ENCODE assay signal across 10 cellular contexts in the genomic region with DNA sequence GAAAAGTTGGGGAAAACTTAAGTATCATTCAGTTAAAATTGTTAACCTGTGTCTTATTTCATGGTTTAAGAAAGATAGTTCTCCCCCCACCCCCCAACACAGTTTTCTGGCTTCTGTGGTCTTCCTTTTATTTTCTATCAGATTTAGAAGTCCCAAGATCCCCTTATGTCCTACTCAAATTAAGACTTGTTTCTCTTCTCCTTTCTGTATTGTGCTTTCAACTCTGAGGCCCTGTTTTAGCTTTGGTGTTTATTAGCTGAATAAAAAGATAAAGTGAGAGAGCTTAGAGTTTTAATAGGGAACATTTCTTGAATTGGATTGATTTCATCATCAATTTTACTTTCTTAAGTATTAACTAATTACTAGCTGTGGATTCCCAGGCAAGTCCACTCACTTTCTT.
A peak's percentile ranks its signal among the peaks of the same experiment; 100 is the strongest.
DNase-seq lines count a peak whose midpoint lies in the region; ATAC-seq and TF ChIP-seq lines count a peak whose summit lies in the region.
"Had no signal": no experiment of that assay in that cellular context is flagged by ENCODE, and none has a peak within 500 bp of the region (broad histone marks: within the 10 kb centered on the region; RNA-seq: fewer than 3 reads in every experiment).

No MANE protein-coding gene starts in this region.

- H3K36me3 ChIP-seq in RWPE2 (ENCODE audit: low read depth), result peaks cover 3% of the 10 kb centered on the region; the same call in 1 of the 2 replicates

- H3K9me3 Mint-ChIP-seq in HFFc6, result peaks cover 7% of the 10 kb centered on the region

- no peak overlapping the region for H3K4me3 Mint-ChIP-seq in HFFc6
- H3K4me3 Mint-ChIP-seq: activated naive CD4-positive, alpha-beta T cell treated with anti-CD3 and anti-CD28 coated beads, Interleukin-2, amount 10 ng/mL, durations not matched to agents 7 days and 5 days had no signal

- H3K9me3 ChIP-seq in RWPE2 (ENCODE audit: severe bottlenecking), result no peaks in the 10 kb centered on the region

- H3K4me1 ChIP-seq in RWPE2 (ENCODE audit: insufficient read depth, poor library complexity, severe bottlenecking), result peaks cover 26% of the 10 kb centered on the region

- peak; percentile 38 for ATAC-seq in HG02798 (IDR thresholded peaks at IDR 0.05; ENCODE audit: poor library complexity, unreplicated experiment)
- ATAC-seq in RWPE2 (ENCODE audit: low read depth), result no peak

- no peak for TF ChIP-seq CTCF in RWPE2 (IDR thresholded peaks at IDR 0.05; ENCODE audit: poor library complexity, severe bottlenecking)
- TF ChIP-seq CTCF in GM20000 (IDR thresholded peaks at IDR 0.05; ENCODE audit: extremely low read depth, missing control alignments), result no peak
- no peak for TF ChIP-seq CTCF in HFFc6 (IDR thresholded peaks at IDR 0.05)

- no peaks in the 10 kb centered on the region for H3K27me3 ChIP-seq in RWPE2 (ENCODE audit: insufficient read depth, poor library complexity, severe bottlenecking)

- H3K4me3 ChIP-seq in RWPE2 (ENCODE audit: severe bottlenecking), result no peak overlapping the region

- H3K27ac Mint-ChIP-seq in HFFc6, result no peak overlapping the region
- H3K27ac Mint-ChIP-seq: activated naive CD4-positive, alpha-beta T cell treated with anti-CD3 and anti-CD28 coated beads, Interleukin-2, amount 10 ng/mL, durations not matched to agents 7 days and 5 days had no signal

- no peaks in the 10 kb centered on the region; the same call in 1 of the 2 replicates for H3K27me3 Mint-ChIP-seq in HFFc6 (ENCODE audit: insufficient read depth)
- H3K27me3 Mint-ChIP-seq: activated naive CD4-positive, alpha-beta T cell treated with anti-CD3 and anti-CD28 coated beads, Interleukin-2, amount 10 ng/mL, durations not matched to agents 7 days and 5 days had no signal

- DNase-seq in NOMO-1 treated with DMSO at 0.1 percent for 48 hours (lab: John Stamatoyannopoulos, UW; ENCODE audit: unreplicated experiment), result peak; percentile 19
- no peak for DNase-seq in NOMO-1 treated with dmso at 0.1 percent for 144 hours (lab: John Stamatoyannopoulos, UW; ENCODE audit: unreplicated experiment)
- DNase-seq in RWPE2 (ENCODE audit: low spot score), result no peak
- DNase-seq in pons (ENCODE audit: low spot score), result peak; percentile 27
- DNase-seq in GM20000 (ENCODE audit: low spot score), result no peak
- DNase-seq in COLO829 (ENCODE audit: low spot score), result no peak
- DNase-seq in HFFc6, result no peak

- H3K27ac ChIP-seq in RWPE2 (ENCODE audit: poor library complexity, severe bottlenecking), result peak overlapping the region; percentile 45
- H3K27ac ChIP-seq: 22Rv1 had no signal

- H3K36me3 Mint-ChIP-seq in HFFc6 (ENCODE audit: low read depth), result peaks cover 11% of the 10 kb centered on the region

- peaks cover 27% of the 10 kb centered on the region for H3K4me1 Mint-ChIP-seq in HFFc6 (ENCODE audit: low read depth)

Comparison
In these comparisons a context has a peak if more than half of its experiments do, and no peak if none do; other contexts are left out.
1. DNase-seq: peak in NOMO-1 treated with DMSO at 0.1 percent for 48 hours (single experiment) and pons (single experiment); none in NOMO-1 treated with dmso at 0.1 percent for 144 hours (single experiment), RWPE2 (single experiment), GM20000 (single experiment), COLO829 (single experiment) and HFFc6 (single experiment).